Comparison of ENCODE assay signal across 7 cellular contexts in genomic region chrX:15749642-15750610, GRCh38. TPM values are rescaled to one million over a fixed set of nuclear protein-coding genes. Genes with fewer than 3 reads are reported as not detected.
DNase-seq lines count a peak whose midpoint lies in the region; ATAC-seq and TF ChIP-seq lines count a peak whose summit lies in the region.

No MANE protein-coding gene starts in this region.

- no peak for TF ChIP-seq CTCF in fibroblast of mammary gland (conservative IDR thresholded peaks at IDR 0.05; ENCODE audit: control insufficient read depth, insufficient read depth, low read depth, low read length)
- TF ChIP-seq CTCF in WERI-Rb-1 (IDR thresholded peaks at IDR 0.05; ENCODE audit: low read depth, low read length) = no peak

- H3K27ac Mint-ChIP-seq in stimulated activated effector memory CD8-positive, alpha-beta T cell treated with anti-CD3 and anti-CD28 coated beads, Interleukin-12 subunit alpha, Interleukin-12 subunit beta, amount 100 ng/mL, for 72 hours = peak overlapping the region; percentile 97

- no peaks in the 10 kb centered on the region for H3K9me3 Mint-ChIP-seq in stimulated activated effector memory CD8-positive, alpha-beta T cell treated with anti-CD3 and anti-CD28 coated beads, Interleukin-12 subunit alpha, Interleukin-12 subunit beta, amount 100 ng/mL, for 72 hours

- peaks cover 29% of the 10 kb centered on the region for H3K4me1 ChIP-seq in SJSA1 (replicated peaks)

- H3K4me1 Mint-ChIP-seq in stimulated activated effector memory CD8-positive, alpha-beta T cell treated with anti-CD3 and anti-CD28 coated beads, Interleukin-12 subunit alpha, Interleukin-12 subunit beta, amount 100 ng/mL, for 72 hours = peaks cover 55% of the 10 kb centered on the region

- H3K27me3 ChIP-seq in SJSA1 (replicated peaks) (no peaks in the 10 kb centered on the region), WERI-Rb-1 (ENCODE audit: insufficient read depth, low read depth, severe bottlenecking) (no peaks in the 10 kb centered on the region)

- H3K36me3 ChIP-seq in SJSA1 = no peaks in the 10 kb centered on the region
- H3K36me3 ChIP-seq in WERI-Rb-1 = no peaks in the 10 kb centered on the region

- peaks cover 17% of the 10 kb centered on the region for H3K36me3 Mint-ChIP-seq in stimulated activated effector memory CD8-positive, alpha-beta T cell treated with anti-CD3 and anti-CD28 coated beads, Interleukin-12 subunit alpha, Interleukin-12 subunit beta, amount 100 ng/mL, for 72 hours

- DNase-seq in GM19238 (ENCODE audit: insufficient read length, low spot score) = peak; percentile 23
- peak; percentile 36 to 52 for DNase-seq in SJSA1 (ENCODE audit: low read depth in 1 of 2, low spot score in 2 of 2)
- DNase-seq in fibroblast of mammary gland (ENCODE audit: low read depth) = peak; percentile 23
- DNase-seq in stimulated activated effector memory CD8-positive, alpha-beta T cell treated with anti-CD3 and anti-CD28 coated beads, Interleukin-12 subunit alpha, Interleukin-12 subunit beta, amount 100 ng/mL, for 72 hours (ENCODE audit: low spot score in 2 of 2) = no peak
- DNase-seq in WERI-Rb-1 = no peak
- no peak for DNase-seq in NCI-H1105 treated with DMSO at 0.1 percent for 48 hours (lab: John Stamatoyannopoulos, UW)

- H3K4me3 Mint-ChIP-seq in stimulated activated effector memory CD8-positive, alpha-beta T cell treated with anti-CD3 and anti-CD28 coated beads, Interleukin-12 subunit alpha, Interleukin-12 subunit beta, amount 100 ng/mL, for 72 hours = peak overlapping the region; percentile 62

- peak overlapping the region; percentile 8; the same call in 1 of the 2 replicates for H3K4me3 ChIP-seq in SJSA1
- H3K4me3 ChIP-seq in fibroblast of mammary gland (ENCODE audit: control insufficient read depth, low read depth, low read length) = no peak overlapping the region
- H3K4me3 ChIP-seq in WERI-Rb-1 (ENCODE audit: low read depth, low read length) = no peak overlapping the region

- ATAC-seq in HG02884 (IDR thresholded peaks at IDR 0.05; ENCODE audit: unreplicated experiment) = peak; percentile 81
- ATAC-seq in stimulated activated effector memory CD8-positive, alpha-beta T cell treated with anti-CD3 and anti-CD28 coated beads, Interleukin-12 subunit alpha, Interleukin-12 subunit beta, amount 100 ng/mL, for 72 hours = peak; percentile 72

- H3K9me3 ChIP-seq in SJSA1 (replicated peaks) (no peaks in the 10 kb centered on the region), WERI-Rb-1 (ENCODE audit: severe bottlenecking) (no peaks in the 10 kb centered on the region)

- H3K27ac ChIP-seq in SJSA1 (peak overlapping the region; percentile 97), WERI-Rb-1 (no peak overlapping the region)

RNA-seq across cellular contexts. Expression of gene CA5B, which starts 11.9 kb away (rescaled TPM):
- 4.6 and 7.4 TPM in 2 replicates for total RNA-seq in SJSA1 (2014; rRNA removed; shearing (Covaris generic))

RNA-seq across cellular contexts. Expression of gene ZRSR2, which starts 40.4 kb away (rescaled TPM):
- 3.7 and 4.2 TPM in 2 replicates for total RNA-seq in SJSA1 (2014; rRNA removed; shearing (Covaris generic))

Comparison
In these comparisons a context has a peak if more than half of its experiments do, and no peak if none do; other contexts are left out.
1. DNase-seq: peak in GM19238 (single experiment), SJSA1 (2 of 2) and fibroblast of mammary gland (single experiment); none in stimulated activated effector memory CD8-positive, alpha-beta T cell treated with anti-CD3 and anti-CD28 coated beads, Interleukin-12 subunit alpha, Interleukin-12 subunit beta, amount 100 ng/mL, for 72 hours (0 of 2), WERI-Rb-1 (single experiment) and NCI-H1105 treated with DMSO at 0.1 percent for 48 hours (single experiment).